In the genomic region with DNA sequence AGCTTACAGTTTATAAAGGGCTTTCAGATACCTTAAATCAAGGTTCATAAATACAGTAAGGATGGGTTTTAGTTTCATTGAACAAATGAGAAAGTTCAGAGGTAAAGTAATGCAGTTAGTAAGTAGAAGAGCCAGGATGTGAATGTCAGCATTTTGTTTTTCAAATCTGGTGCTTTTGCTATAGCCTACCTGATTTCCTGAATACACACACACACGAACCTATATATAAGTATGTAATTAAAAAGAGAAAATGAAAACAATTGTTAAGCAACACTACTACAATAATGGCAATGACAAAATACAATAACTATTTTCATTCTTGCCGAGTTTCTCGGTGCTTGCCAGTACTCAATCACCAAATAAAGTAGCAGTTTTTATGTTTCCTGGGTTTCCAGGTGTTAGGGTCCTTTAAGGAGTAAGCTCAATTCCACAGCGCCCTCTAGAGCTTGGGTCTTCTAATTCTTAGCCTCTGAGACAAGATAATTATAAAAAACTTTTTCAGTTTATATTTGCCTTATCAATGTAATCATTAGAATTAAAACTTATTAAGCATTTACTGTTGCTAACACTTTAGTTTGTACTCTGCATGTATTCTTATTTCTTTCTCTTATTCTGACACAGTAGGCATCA, we compare ENCODE assay signal across 9 cellular contexts.
DNase-seq lines count a peak whose midpoint lies in the region; ATAC-seq and TF ChIP-seq lines count a peak whose summit lies in the region.
"Had no signal": no experiment of that assay in that cellular context is flagged by ENCODE, and none has a peak within 500 bp of the region (broad histone marks: within the 10 kb centered on the region; RNA-seq: fewer than 3 reads in every experiment).

No MANE protein-coding gene starts in this region.

- intact Hi-C loops in MCF 10A (cut with micrococcal nuclease): loop anchor here (1.0 to 5.0 kb wide), 5 partner anchors 249 to 598 kb away; no protein-coding TSS in a partner anchor
- intact Hi-C loops in breast epithelium (cut with DNase I; ENCODE audit: low total_unique reads): no loop called here

- no peaks in the 10 kb centered on the region for H3K4me1 Mint-ChIP-seq in MCF 10A (ENCODE audit: insufficient read depth, unreplicated experiment)
- no peaks in the 10 kb centered on the region for H3K4me1 Mint-ChIP-seq in chondrocyte (ENCODE audit: low read depth)
- H3K4me1 Mint-ChIP-seq in neural crest cell: no peaks in the 10 kb centered on the region
- H3K4me1 Mint-ChIP-seq in CD8-positive, alpha-beta memory T cell: peaks cover 5 to 10% (median 7%) of the 10 kb centered on the region in 3 donors
- H3K4me1 Mint-ChIP-seq: central memory CD8-positive, alpha-beta T cell had no signal

- CTCF ChIA-PET in MCF 10A (lab: Yijun Ruan, JAX): interaction anchor here (0.6 to 3.4 kb wide), 22 partner anchors 12 to 1971 kb away, joined by 3 to 28 read pairs (median 3); no protein-coding TSS in a partner anchor
- CTCF ChIA-PET in CD8-positive, alpha-beta memory T cell (lab: Charles Lee): interaction anchor here (0.8 to 1.4 kb wide), 3 partner anchors 34 to 287 kb away, joined by 3 read pairs; no protein-coding TSS in a partner anchor

- H3K27ac ChIP-seq in breast epithelium: no peak overlapping the region
- no peak overlapping the region for H3K27ac ChIP-seq in OCI-LY3 (ENCODE audit: low read length)
- no peak overlapping the region for H3K27ac ChIP-seq in CD8-positive, alpha-beta memory T cell (ENCODE audit: low read depth, low read length)

- H3K9me3 Mint-ChIP-seq in MCF 10A (ENCODE audit: unreplicated experiment): no peaks in the 10 kb centered on the region
- H3K9me3 Mint-ChIP-seq in chondrocyte (ENCODE audit: low read depth): no peaks in the 10 kb centered on the region
- no peaks in the 10 kb centered on the region for H3K9me3 Mint-ChIP-seq in neural crest cell
- H3K9me3 Mint-ChIP-seq in CD8-positive, alpha-beta memory T cell: peaks cover 0 to 2% (median 0%) of the 10 kb centered on the region in 5 donors
- H3K9me3 Mint-ChIP-seq: central memory CD8-positive, alpha-beta T cell had no signal

- no peak overlapping the region for H3K9ac ChIP-seq in OCI-LY3 (ENCODE audit: low read length)

- H3K36me3 ChIP-seq in breast epithelium: no peaks in the 10 kb centered on the region
- no peaks in the 10 kb centered on the region for H3K36me3 ChIP-seq in OCI-LY3 (replicated peaks; ENCODE audit: low read depth, low read length)
- no peaks in the 10 kb centered on the region for H3K36me3 ChIP-seq in CD8-positive, alpha-beta memory T cell (ENCODE audit: insufficient read depth, low read length)

- H3K36me3 Mint-ChIP-seq in MCF 10A (ENCODE audit: insufficient read depth, unreplicated experiment) (no peaks in the 10 kb centered on the region), chondrocyte (ENCODE audit: low read depth) (no peaks in the 10 kb centered on the region), neural crest cell (ENCODE audit: low read depth) (no peaks in the 10 kb centered on the region)
- no peaks in the 10 kb centered on the region for H3K36me3 Mint-ChIP-seq in CD8-positive, alpha-beta memory T cell

- no peaks in the 10 kb centered on the region for H3K79me2 ChIP-seq in OCI-LY3 (ENCODE audit: low read length)

- H2AFZ ChIP-seq in OCI-LY3 (ENCODE audit: low read depth, low read length): no peak overlapping the region

- BruUV-seq in MCF 10A (replicated peaks; lab: Mats Ljungman, UMichigan): no TSS peak

- H3K9me3 ChIP-seq in breast epithelium (no peaks in the 10 kb centered on the region), OCI-LY3 (ENCODE audit: insufficient read depth, low read length) (no peaks in the 10 kb centered on the region)
- H3K9me3 ChIP-seq in CD8-positive, alpha-beta memory T cell (ENCODE audit: low read length): no peaks in the 10 kb centered on the region

- DNase-seq in MCF 10A (ENCODE audit: unreplicated experiment) (peak; percentile 70), breast epithelium (ENCODE audit: low spot score in 2 of 2) (no peak), chondrocyte (ENCODE audit: low spot score) (no peak), neural crest cell (ENCODE audit: low read depth, low spot score) (no peak), NCI-H187 (lab: John Stamatoyannopoulos, UW) (no peak)
- no peak for DNase-seq in CD8-positive, alpha-beta memory T cell

- H3K4me2 ChIP-seq in OCI-LY3 (ENCODE audit: low read length): peak overlapping the region; percentile 65

- no peaks in the 10 kb centered on the region for H3K27me3 Mint-ChIP-seq in MCF 10A (ENCODE audit: insufficient read depth, unreplicated experiment)
- peaks cover 1% of the 10 kb centered on the region for H3K27me3 Mint-ChIP-seq in chondrocyte (ENCODE audit: low read depth)
- H3K27me3 Mint-ChIP-seq in neural crest cell (ENCODE audit: low read depth): no peaks in the 10 kb centered on the region
- H3K27me3 Mint-ChIP-seq in CD8-positive, alpha-beta memory T cell: no peaks in the 10 kb centered on the region
- H3K27me3 Mint-ChIP-seq: central memory CD8-positive, alpha-beta T cell had no signal

- peak; percentile 54 for ATAC-seq in HG02943 (IDR thresholded peaks at IDR 0.05; ENCODE audit: low read depth, unreplicated experiment)

- TF ChIP-seq CTCF in MCF 10A (IDR thresholded peaks at IDR 0.05; ENCODE audit: unreplicated experiment): peak; percentile 72
- TF ChIP-seq CTCF in breast epithelium (IDR thresholded peaks at IDR 0.05): peak in 1 of 3 donors; percentile 24
- peak; percentile 85 for TF ChIP-seq CTCF in OCI-LY3 (IDR thresholded peaks at IDR 0.05; ENCODE audit: low read depth, low read length)
- peak; percentile 72 for TF ChIP-seq CTCF in chondrocyte (IDR thresholded peaks at IDR 0.05)
- TF ChIP-seq CTCF in neural crest cell (conservative IDR thresholded peaks at IDR 0.05): peak; percentile 67

- H3K4me3 ChIP-seq in breast epithelium: no peak overlapping the region
- peak overlapping the region; percentile 28 for H3K4me3 ChIP-seq in OCI-LY3 (ENCODE audit: low read length)
- H3K4me3 ChIP-seq in CD8-positive, alpha-beta memory T cell (ENCODE audit: low read length): no peak overlapping the region

- POLR2A ChIA-PET in MCF 10A (lab: Yijun Ruan, JAX): interaction anchor here (1.0 to 1.6 kb wide), 4 partner anchors 50 to 287 kb away, joined by 3 to 5 read pairs (median 3); no protein-coding TSS in a partner anchor
- POLR2A ChIA-PET in CD8-positive, alpha-beta memory T cell (lab: Charles Lee): no interaction called here

- TF ChIP-seq POLR2A in breast epithelium (IDR thresholded peaks at IDR 0.05): no peak

- H3K4me3 Mint-ChIP-seq in MCF 10A (ENCODE audit: unreplicated experiment): no peak overlapping the region
- H3K4me3 Mint-ChIP-seq in chondrocyte (ENCODE audit: unreplicated experiment): no peak overlapping the region
- no peak overlapping the region for H3K4me3 Mint-ChIP-seq in neural crest cell
- H3K4me3 Mint-ChIP-seq in CD8-positive, alpha-beta memory T cell: no peak overlapping the region
- H3K4me3 Mint-ChIP-seq: central memory CD8-positive, alpha-beta T cell had no signal

- no peaks in the 10 kb centered on the region for H3K4me1 ChIP-seq in breast epithelium
- H3K4me1 ChIP-seq in OCI-LY3 (ENCODE audit: low read length): peaks cover 17% of the 10 kb centered on the region
- no peaks in the 10 kb centered on the region for H3K4me1 ChIP-seq in CD8-positive, alpha-beta memory T cell (ENCODE audit: insufficient read depth, low read length)

- H3K27ac Mint-ChIP-seq in MCF 10A (ENCODE audit: low read depth, unreplicated experiment) (no peak overlapping the region), chondrocyte (ENCODE audit: unreplicated experiment) (no peak overlapping the region), neural crest cell (ENCODE audit: unreplicated experiment) (no peak overlapping the region)
- H3K27ac Mint-ChIP-seq in CD8-positive, alpha-beta memory T cell: no peak overlapping the region

- H3K27me3 ChIP-seq in breast epithelium (no peaks in the 10 kb centered on the region), OCI-LY3 (ENCODE audit: low read depth, low read length) (no peaks in the 10 kb centered on the region)
- no peaks in the 10 kb centered on the region for H3K27me3 ChIP-seq in CD8-positive, alpha-beta memory T cell (ENCODE audit: insufficient read depth, low read length, poor library complexity, severe bottlenecking)

- no peaks in the 10 kb centered on the region for H4K20me1 ChIP-seq in OCI-LY3 (ENCODE audit: insufficient read depth, low read length)
